Comparison of ENCODE assay signal across 8 cellular contexts in the genomic region with DNA sequence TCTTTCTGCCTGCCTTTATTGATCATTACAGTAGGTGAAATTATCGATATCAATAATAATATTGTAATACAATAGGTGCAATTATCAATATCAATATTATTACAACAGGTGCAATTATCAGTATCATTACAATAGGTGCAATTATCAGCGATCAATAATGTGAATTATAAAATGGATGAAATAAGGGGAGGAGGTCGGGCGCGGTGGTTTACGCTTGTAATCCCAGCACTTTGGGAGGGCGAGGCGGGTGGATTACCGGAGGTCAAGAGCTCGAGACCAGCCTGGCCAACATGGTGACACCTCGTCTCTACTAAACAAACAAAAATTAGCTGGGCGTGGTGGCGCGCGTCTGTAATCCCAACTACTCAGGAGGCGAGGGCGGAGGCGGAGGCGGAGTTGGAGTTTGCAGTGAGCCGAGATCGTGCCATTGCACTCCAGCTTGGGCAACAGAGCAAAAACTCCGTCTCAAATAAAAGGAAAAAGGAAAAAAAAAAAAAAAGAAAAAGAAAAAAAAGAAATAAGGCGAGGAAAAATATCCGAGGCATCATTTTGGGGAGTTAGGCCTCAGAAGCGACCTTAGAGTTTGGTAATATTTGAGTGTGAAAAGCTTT. TPM values are rescaled to one million over a fixed set of nuclear protein-coding genes. Genes with fewer than 3 reads are reported as not detected.
DNase-seq lines count a peak whose midpoint lies in the region; ATAC-seq and TF ChIP-seq lines count a peak whose summit lies in the region.

No MANE protein-coding gene starts in this region.

- peaks cover 5% of the 10 kb centered on the region for H3K4me1 ChIP-seq in right cardiac atrium (ENCODE audit: control insufficient read depth, insufficient read depth, low read length)

- no peaks in the 10 kb centered on the region for H3K27me3 Mint-ChIP-seq in Calu3 (ENCODE audit: unreplicated experiment)

- BruUV-seq in Calu3 (replicated peaks; lab: Mats Ljungman, UMichigan), result TSS peak; percentile 74

- peak; percentile 72 to 76 for ATAC-seq in right cardiac atrium
- ATAC-seq in GM21515 (IDR thresholded peaks at IDR 0.05; ENCODE audit: unreplicated experiment), result no peak

- H3K27ac Mint-ChIP-seq in Calu3 (ENCODE audit: unreplicated experiment), result peak overlapping the region; percentile 29

- no peaks in the 10 kb centered on the region for H3K9me3 ChIP-seq in right cardiac atrium (ENCODE audit: control insufficient read depth, low read length)

- CTCF ChIA-PET in Calu3 (lab: Charles Lee), result interaction anchor here (0.5 to 1.0 kb wide), 6 partner anchors 42 to 939 kb away, joined by 3 to 5 read pairs (median 4); no protein-coding TSS in a partner anchor

- WGBS in right cardiac atrium, result 3% methylated on average over 25 of the region's 25 CpGs

- H3K36me3 Mint-ChIP-seq in Calu3 (ENCODE audit: insufficient read depth, unreplicated experiment), result peaks cover 48% of the 10 kb centered on the region

- H3K4me1 Mint-ChIP-seq in Calu3 (ENCODE audit: low read depth, unreplicated experiment), result peaks cover 40% of the 10 kb centered on the region

- no peaks in the 10 kb centered on the region for H3K27me3 ChIP-seq in right cardiac atrium (ENCODE audit: control insufficient read depth, insufficient read depth)

- H3K4me3 Mint-ChIP-seq in Calu3 (ENCODE audit: low read depth, unreplicated experiment), result peak overlapping the region; percentile 77

- TF ChIP-seq CTCF in Calu3 (IDR thresholded peaks at IDR 0.05; ENCODE audit: unreplicated experiment), result no peak

- intact Hi-C loops in Calu3 (cut with micrococcal nuclease; ENCODE audit: unreplicated experiment) (loop anchor here (2.0 to 10.0 kb wide), 4 partner anchors 51 to 637 kb away; no protein-coding TSS in a partner anchor), right cardiac atrium (cut with DNase I) (loop anchor here in 1 of 4 donors (10.0 kb wide), 1 partner anchor 625 kb away; no protein-coding TSS in a partner anchor)

- DNase-seq in Calu3, result peak; percentile 85
- DNase-seq in NAMALWA (ENCODE audit: low spot score), result peak; percentile 57
- DNase-seq in SW 1271 (lab: John Stamatoyannopoulos, UW), result peak; percentile 77 to 89
- peak; percentile 66 for DNase-seq in amniotic epithelial cell (ENCODE audit: low read depth)
- peak; percentile 88 to 96 (median 93) for DNase-seq in right cardiac atrium
- peak; percentile 64 for DNase-seq in renal cortical epithelial cell (ENCODE audit: low read depth)
- DNase-seq in GM03348 (ENCODE audit: low spot score), result no peak

- H3K27ac ChIP-seq in right cardiac atrium (ENCODE audit: low read length), result peak overlapping the region; percentile 94

- peak overlapping the region; percentile 83 for H3K4me3 ChIP-seq in right cardiac atrium (ENCODE audit: low read length)

- no peaks in the 10 kb centered on the region for H3K9me3 Mint-ChIP-seq in Calu3 (ENCODE audit: low read depth, unreplicated experiment)

RNA-seq across cellular contexts. Expression of gene BNIP2, which starts 0.6 kb away (rescaled TPM):
- total RNA-seq in Calu3 (2022) (83.6 and 96.3 TPM in 2 replicates), right cardiac atrium (10 to 100 TPM; 72.2 to 85.8 (median 82.5) TPM), renal cortical epithelial cell (153 and 187 TPM in 2 replicates)
- polyA plus RNA-seq in right cardiac atrium, result 62.8 TPM

RNA-seq across cellular contexts. Expression of gene GTF2A2, which starts 32.4 kb away (rescaled TPM):
- total RNA-seq in Calu3 (2022) (72.8 and 93.7 TPM in 2 replicates), right cardiac atrium (100 to 1,000 TPM; 116 to 145 (median 129) TPM), renal cortical epithelial cell (12.2 and 18.4 TPM in 2 replicates)
- 115 TPM for polyA plus RNA-seq in right cardiac atrium
